In genomic region chr6:23927935-23928334, GRCh38 we compare ENCODE assay signal across 8 cellular contexts.
"Had no signal": no experiment of that assay in that cellular context is flagged by ENCODE, and none has a peak within 500 bp of the region (broad histone marks: within the 10 kb centered on the region; RNA-seq: fewer than 3 reads in every experiment).

No MANE protein-coding gene starts in this region.

- H3K4me2 ChIP-seq: GM23338 had no signal

- H3K9me3 Mint-ChIP-seq: GM23338, H9 had no signal

- H3K4me1 Mint-ChIP-seq: GM23338, H9 had no signal

- DNase-seq: H9, HCEC 1CT, IMR-90 had no signal

- ATAC-seq: GM23338, K562 had no signal

- H3K4me3 ChIP-seq: GM23338, K562 had no signal

- H3K27ac Mint-ChIP-seq: GM23338, H9 had no signal

- H3K4me3 Mint-ChIP-seq: GM23338, H9 had no signal

- FAIRE-seq: H1, H54, HTR-8/SVneo, K562 had no signal

- H2AFZ ChIP-seq: GM23338 had no signal
